ENCODE assay signal across 14 cellular contexts in genomic region chr2:12762976-12763375, GRCh38.
"Had no signal": no experiment of that assay in that cellular context is flagged by ENCODE, and none has a peak within 500 bp of the region (broad histone marks: within the 10 kb centered on the region; RNA-seq: fewer than 3 reads in every experiment).

No MANE protein-coding gene starts in this region.

- H3K27me3 ChIP-seq: cardiac muscle cell, neural progenitor cell, transverse colon, vagina had no signal

- H3K9me3 ChIP-seq: transverse colon, vagina had no signal

- H3K4me3 ChIP-seq: cardiac muscle cell, dorsolateral prefrontal cortex, lung, neural progenitor cell, transverse colon, vagina had no signal

- DNase-seq: activated naive CD4-positive, alpha-beta T cell; activated naive CD8-positive, alpha-beta T cell treated with anti-CD3 and anti-CD28 coated beads, Interleukin-2, amount 10 ng/mL, durations not matched to agents 7 days and 5 days; endodermal cell; left colon; stimulated activated CD4-positive, alpha-beta T cell treated with anti-CD3 and anti-CD28 coated beads, Interleukin-2, amount 100 ng/mL, for 48 hours; T1000; transverse colon had no signal

- ATAC-seq: activated CD4-positive, CD25-positive, alpha-beta regulatory T cell treated with anti-CD3 and anti-CD28 coated beads, Interleukin-2, amount 50 U/mL, for 24 hours; left colon; stimulated activated memory B cell treated with anti-CD40 and anti-IgM and Interleukin-4, amounts not matched to agents 10 μg/mL and 1 μg/mL and 100 μg/mL, for 72 hours had no signal

- H3K4me1 ChIP-seq: neural progenitor cell had no signal

- H3K27ac ChIP-seq: cardiac muscle cell, neural progenitor cell, transverse colon, vagina had no signal

- H3K4me2 ChIP-seq: neural progenitor cell had no signal

- H2AFZ ChIP-seq: neural progenitor cell had no signal

- H3K36me3 ChIP-seq: cardiac muscle cell, neural progenitor cell, transverse colon, vagina had no signal
